Comparison of ENCODE assay signal across 8 cellular contexts in the genomic region with DNA sequence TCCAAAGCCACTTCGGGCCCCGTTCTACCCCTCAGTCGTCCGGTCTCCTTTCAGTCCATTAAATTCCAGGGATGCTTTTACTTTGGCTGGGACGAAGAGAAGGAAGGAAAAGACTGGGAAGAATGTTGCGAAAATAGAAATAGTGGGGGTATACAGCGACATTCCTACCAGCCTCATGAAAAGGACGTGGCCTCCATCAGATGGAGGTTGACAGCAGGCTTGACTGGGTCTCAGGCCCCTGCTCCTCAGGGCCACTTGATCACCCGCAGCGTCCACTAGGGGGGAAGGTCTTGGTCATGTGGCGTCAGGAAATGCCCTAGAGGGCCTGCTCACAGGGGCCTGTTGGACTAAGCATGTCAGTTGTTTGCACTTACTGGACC. TPM values are rescaled to one million over a fixed set of nuclear protein-coding genes. Genes with fewer than 3 reads are reported as not detected.
DNase-seq lines count a peak whose midpoint lies in the region; ATAC-seq, FAIRE-seq and TF ChIP-seq lines count a peak whose summit lies in the region.

No MANE protein-coding gene starts in this region.

- H4K5ac ChIP-seq in IMR-90 (ENCODE audit: low read depth, low read length), result peak overlapping the region; percentile 88

- peak overlapping the region; percentile 94 for H4K91ac ChIP-seq in IMR-90 (ENCODE audit: insufficient read depth, low read depth, low read length)

- dilution Hi-C loops in IMR-90 (cut with HindIII; ENCODE audit: low sequenced_read_pairs, unreplicated experiment), result no loop called here

- peak overlapping the region; percentile 92 for H3K56ac ChIP-seq in IMR-90 (ENCODE audit: extremely low read depth, insufficient read depth, low read length)

- peak; percentile 47 for TF ChIP-seq RAD21 in IMR-90 (IDR thresholded peaks at IDR 0.05; ENCODE audit: low read length)

- FAIRE-seq in kidney (lab: Jason Lieb, UNC), result no peak

- H4K20me1 ChIP-seq in IMR-90 (ENCODE audit: insufficient read depth, low read length) (peaks cover 17% of the 10 kb centered on the region), smooth muscle cell (ENCODE audit: low read depth) (peaks cover 33% of the 10 kb centered on the region)

- H3K79me1 ChIP-seq in IMR-90 (ENCODE audit: low read depth in 1 of 2, low read length in 2 of 2), result peaks cover 10 to 22% of the 10 kb centered on the region in 2 experiments

- no peak; the same call in 1 of the 2 replicates for TF ChIP-seq POLR2A in IMR-90 (IDR thresholded peaks at IDR 0.05; ENCODE audit: low read depth, low read length)

- WGBS in IMR-90 (ENCODE audit: extremely low coverage in 2 of 2, insufficient read length in 1 of 2), 2 experiments, result no CpG with 5 or more reads among the region's 11 CpGs
- under 1% methylated on average over 11 of the region's 11 CpGs for WGBS in smooth muscle cell (ENCODE audit: low lambda C conversion rate)

- in situ Hi-C loops in IMR-90 (cut with MboI; ENCODE audit: low sequenced_read_pairs), result no loop called here
- in situ Hi-C loops in SK-MEL-5 (cut with HindIII; ENCODE audit: low pct_unique_long_range_greater_than_20kb, low sequenced_read_pairs), result no loop called here

- no peaks in the 10 kb centered on the region for H3F3A ChIP-seq in smooth muscle cell (ENCODE audit: low read depth)

- H2BK15ac ChIP-seq in IMR-90 (ENCODE audit: low read depth, low read length), result peak overlapping the region; percentile 33; the same call in 2 of the 3 replicates

- H3K27me3 ChIP-seq in IMR-90 (ENCODE audit: control insufficient read depth, insufficient read depth, low read length) (no peaks in the 10 kb centered on the region), smooth muscle cell (ENCODE audit: low read depth) (no peaks in the 10 kb centered on the region)

- peak overlapping the region; percentile 86 for H2BK120ac ChIP-seq in IMR-90 (ENCODE audit: low read depth, low read length)

- H3K4me1 ChIP-seq in IMR-90 (ENCODE audit: control insufficient read depth, insufficient read depth, low read length) (peaks cover 4% of the 10 kb centered on the region), kidney (ENCODE audit: control insufficient read depth in 1 of 2, insufficient read depth in 1 of 2, low read depth in 1 of 2, low read length in 2 of 2) (peaks cover 0 to 7% of the 10 kb centered on the region in 2 donors), smooth muscle cell (ENCODE audit: low read depth) (peaks cover 35% of the 10 kb centered on the region)

- peak overlapping the region; percentile 65 for H2AK5ac ChIP-seq in IMR-90 (ENCODE audit: low read depth, low read length)

- H2AK9ac ChIP-seq in IMR-90 (replicated peaks; ENCODE audit: low read depth, low read length, poor library complexity), result peak overlapping the region; percentile 99

- ATAC-seq in GM21723 (IDR thresholded peaks at IDR 0.05; ENCODE audit: unreplicated experiment), result peak; percentile 46
- ATAC-seq in IMR-90 (ENCODE audit: low read depth), result peak; percentile 33

- H3K9ac ChIP-seq in IMR-90 (ENCODE audit: low read depth, low read length) (peak overlapping the region; percentile 86), kidney (ENCODE audit: low read length in 2 of 2) (peak overlapping the region; percentile 77 to 98), smooth muscle cell (ENCODE audit: low read depth) (peak overlapping the region; percentile 95)

- peak overlapping the region; percentile 76 to 99 for H4K8ac ChIP-seq in IMR-90 (ENCODE audit: low read depth in 2 of 2, low read length in 2 of 2)

- peak overlapping the region; percentile 94 for H3K23ac ChIP-seq in IMR-90 (ENCODE audit: low read depth, low read length)

- CTCF ChIA-PET in IMR-90 (lab: Yijun Ruan, JAX), result no interaction called here

- H2BK5ac ChIP-seq in IMR-90 (ENCODE audit: low read depth, low read length, poor library complexity, severe bottlenecking), result peak overlapping the region; percentile 87

- H3K9me3 ChIP-seq in IMR-90 (ENCODE audit: control insufficient read depth, insufficient read depth, low read length) (no peaks in the 10 kb centered on the region), kidney (ENCODE audit: control insufficient read depth in 1 of 2, low read length in 2 of 2) (no peaks in the 10 kb centered on the region), smooth muscle cell (replicated peaks; ENCODE audit: low read depth) (no peaks in the 10 kb centered on the region)

- H3K4me3 ChIP-seq in IMR-90 (ENCODE audit: insufficient read depth, low read depth, low read length) (peak overlapping the region; percentile 60), choroid plexus epithelial cell (ENCODE audit: low read depth, low read length) (peak overlapping the region; percentile 87), kidney (ENCODE audit: low read length in 2 of 2) (peak overlapping the region; percentile 80 to 90), smooth muscle cell (peak overlapping the region; percentile 76)

- intact Hi-C loops in IMR-90 (cut with micrococcal nuclease), result loop anchor here (2.0 to 5.0 kb wide), 3 partner anchors 229 to 570 kb away; no protein-coding TSS in a partner anchor
- intact Hi-C loops in kidney (cut with DNase I), result no loop called here

- H3K27ac ChIP-seq in IMR-90 (ENCODE audit: insufficient read depth, low read length), result peak overlapping the region; percentile 82
- peak overlapping the region; percentile 96 to 99 for H3K27ac ChIP-seq in kidney (ENCODE audit: low read depth in 2 of 2, low read length in 2 of 2)
- H3K27ac ChIP-seq in smooth muscle cell (ENCODE audit: low read depth), result peak overlapping the region; percentile 98

- peak overlapping the region; percentile 97 for H3K4ac ChIP-seq in IMR-90 (ENCODE audit: low read depth, low read length)

- POLR2A ChIA-PET in IMR-90 (lab: Charles Lee; ENCODE audit: unreplicated experiment), result no interaction called here

- DNase-seq in NCI-H2171 treated with DMSO at 0.1 percent for 48 hours (lab: John Stamatoyannopoulos, UW) (peak; percentile 44), NCI-H2171 (lab: John Stamatoyannopoulos, UW) (no peak), IMR-90 (peak; percentile 79), SK-MEL-5 (ENCODE audit: low read depth, low spot score) (peak; percentile 83), choroid plexus epithelial cell (ENCODE audit: low read depth) (peak; percentile 85), kidney (peak; percentile 86), smooth muscle cell (lab: John Stamatoyannopoulos, UW; ENCODE audit: unreplicated experiment) (peak; percentile 33)

- BruUV-seq in IMR-90 (replicated peaks; lab: Mats Ljungman, UMichigan), result TSS peak; percentile 96

- TF ChIP-seq CTCF in IMR-90 (conservative IDR thresholded peaks at IDR 0.05; ENCODE audit: low read depth, low read length) (peak; percentile 40), choroid plexus epithelial cell (conservative IDR thresholded peaks at IDR 0.05; ENCODE audit: low read depth, low read length) (peak; percentile 63), kidney (IDR thresholded peaks at IDR 0.05; ENCODE audit: borderline replicate concordance, extremely low read depth, insufficient read depth) (peak; percentile 34), smooth muscle cell (IDR thresholded peaks at IDR 0.05; ENCODE audit: borderline replicate concordance, insufficient read depth, poor library complexity, severe bottlenecking) (peak; percentile 30)

- H3K14ac ChIP-seq in IMR-90 (replicated peaks; ENCODE audit: low read depth, low read length), result peak overlapping the region; percentile 99

- peak overlapping the region; percentile 90 for H3K18ac ChIP-seq in IMR-90 (ENCODE audit: low read depth, low read length)

- peak overlapping the region; percentile 93 for H2AFZ ChIP-seq in IMR-90 (replicated peaks; ENCODE audit: low read length, poor library complexity)
- H2AFZ ChIP-seq in smooth muscle cell (ENCODE audit: low read depth), result peak overlapping the region; percentile 97

- peaks cover 5% of the 10 kb centered on the region for H3K9me1 ChIP-seq in IMR-90 (ENCODE audit: insufficient read depth, low read length)

- H3K36me3 ChIP-seq in IMR-90 (ENCODE audit: control insufficient read depth, insufficient read depth, low read length) (no peaks in the 10 kb centered on the region), kidney (ENCODE audit: control insufficient read depth in 1 of 2, insufficient read depth in 2 of 2, low read length in 2 of 2) (no peaks in the 10 kb centered on the region), smooth muscle cell (ENCODE audit: low read depth) (no peaks in the 10 kb centered on the region)

- peaks cover 32% of the 10 kb centered on the region for H3K79me2 ChIP-seq in smooth muscle cell (ENCODE audit: low read depth)

- H3K4me2 ChIP-seq in IMR-90 (ENCODE audit: low read depth, low read length) (peak overlapping the region; percentile 59), smooth muscle cell (peak overlapping the region; percentile 89)

- H2BK20ac ChIP-seq in IMR-90 (ENCODE audit: low read depth, low read length), result peak overlapping the region; percentile 36

TF ChIP-seq in IMR-90, 13 proteins besides CTCF, POLR2A, EP300 and RAD21:
- TF ChIP-seq, protein P1, sequence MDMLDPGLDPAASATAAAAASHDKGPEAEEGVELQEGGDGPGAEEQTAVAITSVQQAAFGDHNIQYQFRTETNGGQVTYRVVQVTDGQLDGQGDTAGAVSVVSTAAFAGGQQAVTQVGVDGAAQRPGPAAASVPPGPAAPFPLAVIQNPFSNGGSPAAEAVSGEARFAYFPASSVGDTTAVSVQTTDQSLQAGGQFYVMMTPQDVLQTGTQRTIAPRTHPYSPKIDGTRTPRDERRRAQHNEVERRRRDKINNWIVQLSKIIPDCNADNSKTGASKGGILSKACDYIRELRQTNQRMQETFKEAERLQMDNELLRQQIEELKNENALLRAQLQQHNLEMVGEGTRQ (IDR thresholded peaks at IDR 0.05; ENCODE audit: low read depth, low read length), result peak; percentile 71
- no peak for TF ChIP-seq MXI1 (IDR thresholded peaks at IDR 0.05; ENCODE audit: borderline replicate concordance, low read depth, low read length)

RNA-seq across cellular contexts. Expression of a gene that starts 0.7 kb away (rescaled TPM):
- total RNA-seq in IMR-90 (2012; rRNA removed) (35.3 and 45.8 TPM in 2 replicates), kidney (12.1 TPM), smooth muscle cell (31.1 and 41.5 TPM in 2 replicates)
- polyA plus RNA-seq in IMR-90 (2012; rRNA removed) (6.4 and 8.1 TPM in 2 replicates), kidney (ENCODE audit: insufficient read depth, low read depth, low replicate concordance) (2.7 TPM), smooth muscle cell (6.0 and 9.2 TPM in 2 replicates)
- 1.2 and 1.4 TPM in 2 replicates for polyA plus RNA-seq in IMR-90 (2012; cell fraction: cytosol; rRNA removed)
- 1.5 and 12.4 TPM in 2 replicates for polyA plus RNA-seq in IMR-90 (2012; cell fraction: nucleus; rRNA removed; ENCODE audit: low replicate concordance)
- 11.5 and 13.0 TPM in 2 replicates for total RNA-seq in SK-MEL-5 (2014; rRNA removed; shearing (Covaris generic))
- 7.2 and 11.0 TPM in 2 replicates for polyA plus RNA-seq in SK-MEL-5 (2015; cell fraction: cytosol; rRNA removed)
- 11.6 and 12.4 TPM in 2 replicates for polyA plus RNA-seq in SK-MEL-5 (2015; cell fraction: nucleus; rRNA removed)
